Comparison of ENCODE assay signal across 11 cellular contexts in the genomic region with DNA sequence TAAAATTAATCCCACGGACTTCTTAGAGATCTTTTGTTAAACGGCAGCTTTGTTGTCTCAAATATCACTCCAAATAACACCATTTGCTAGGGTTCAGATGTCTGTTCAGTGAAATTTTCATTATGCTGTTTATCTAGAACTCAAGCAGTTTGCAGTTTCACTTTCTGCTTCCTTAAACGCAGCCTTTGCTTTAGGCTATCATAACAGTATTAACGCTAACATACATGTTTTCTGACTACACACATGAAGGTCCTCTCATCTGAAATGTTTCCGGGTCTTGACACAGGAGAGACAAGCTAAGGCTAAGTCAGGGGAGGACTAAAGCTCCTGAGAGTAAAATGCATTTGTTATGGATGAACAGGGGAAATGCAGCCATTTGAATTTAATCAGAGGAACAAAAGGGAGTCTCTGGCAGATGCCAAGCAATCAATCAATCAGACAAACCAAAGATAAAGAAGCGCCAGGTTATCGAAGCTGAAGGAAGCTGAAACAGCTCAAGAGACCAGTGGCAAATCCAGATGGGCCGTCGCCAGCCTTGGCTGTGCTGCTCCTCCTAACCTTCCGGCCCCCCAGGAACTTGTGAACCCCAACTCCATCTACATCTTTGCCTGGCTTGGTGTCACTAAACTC. TPM values are rescaled to one million over a fixed set of nuclear protein-coding genes. Genes with fewer than 3 reads are reported as not detected.
DNase-seq lines count a peak whose midpoint lies in the region; ATAC-seq and TF ChIP-seq lines count a peak whose summit lies in the region.
"Had no signal": no experiment of that assay in that cellular context is flagged by ENCODE, and none has a peak within 500 bp of the region (broad histone marks: within the 10 kb centered on the region; RNA-seq: fewer than 3 reads in every experiment).

No MANE protein-coding gene starts in this region.

- H3K9me3 ChIP-seq in fibroblast of lung (ENCODE audit: control insufficient read depth, insufficient read depth, low read depth, low read length), result no peaks in the 10 kb centered on the region
- no peaks in the 10 kb centered on the region for H3K9me3 ChIP-seq in upper lobe of right lung
- no peaks in the 10 kb centered on the region for H3K9me3 ChIP-seq in ascending aorta

- TF ChIP-seq CTCF in fibroblast of lung (conservative IDR thresholded peaks at IDR 0.05 in 1 of 2, IDR thresholded peaks at IDR 0.05 in 1 of 2; ENCODE audit: low read depth in 1 of 2, low read length in 2 of 2) (no peak), upper lobe of right lung (IDR thresholded peaks at IDR 0.05) (no peak), mesothelial cell of epicardium (IDR thresholded peaks at IDR 0.05; ENCODE audit: unreplicated experiment) (no peak), ascending aorta (IDR thresholded peaks at IDR 0.05) (no peak)

- H2AFZ ChIP-seq in fibroblast of lung (ENCODE audit: low read length), result no peak overlapping the region

- no peaks in the 10 kb centered on the region for H3K9me3 Mint-ChIP-seq in activated T-cell treated with anti-CD3 and anti-CD28 coated beads, Interleukin-2, amount 50 U/mL, for 4 hours
- no peaks in the 10 kb centered on the region for H3K9me3 Mint-ChIP-seq in activated T-cell treated with anti-CD3 and anti-CD28 coated beads, Interleukin-2, amount 50 U/mL, for 72 hours
- H3K9me3 Mint-ChIP-seq in mesothelial cell of epicardium, result no peaks in the 10 kb centered on the region

- ATAC-seq in activated T-cell treated with anti-CD3 and anti-CD28 coated beads, Interleukin-2, amount 50 U/mL, for 4 hours, result peak in 1 of 2 donors; percentile 14
- no peak for ATAC-seq in activated T-cell treated with anti-CD3 and anti-CD28 coated beads, Interleukin-2, amount 50 U/mL, for 72 hours (replicated peaks in 1 of 2)
- no peak for ATAC-seq in upper lobe of right lung

- H3K36me3 ChIP-seq in fibroblast of lung (ENCODE audit: control insufficient read depth, insufficient read depth, low read length) (peaks cover 2% of the 10 kb centered on the region), upper lobe of right lung (peaks cover 37% of the 10 kb centered on the region), ascending aorta (peaks cover 5 to 18% of the 10 kb centered on the region in 2 donors)

- H3K4me3 ChIP-seq in fibroblast of lung (replicated peaks in 1 of 4; ENCODE audit: control extremely low read depth in 1 of 4, insufficient read depth in 1 of 4, low read depth in 3 of 4, low read length in 4 of 4) (peak overlapping the region in 2 of 4 experiments; percentile 35 to 37), upper lobe of right lung (no peak overlapping the region), ascending aorta (no peak overlapping the region)

- peaks cover 31% of the 10 kb centered on the region for H3K4me1 Mint-ChIP-seq in activated T-cell treated with anti-CD3 and anti-CD28 coated beads, Interleukin-2, amount 50 U/mL, for 4 hours (ENCODE audit: low read depth)
- H3K4me1 Mint-ChIP-seq in activated T-cell treated with anti-CD3 and anti-CD28 coated beads, Interleukin-2, amount 50 U/mL, for 72 hours (ENCODE audit: low read depth), result peaks cover 26% of the 10 kb centered on the region
- H3K4me1 Mint-ChIP-seq in mesothelial cell of epicardium, result peaks cover 25% of the 10 kb centered on the region

- H3K4me3 Mint-ChIP-seq in activated T-cell treated with anti-CD3 and anti-CD28 coated beads, Interleukin-2, amount 50 U/mL, for 4 hours, result peak overlapping the region; percentile 27
- peak overlapping the region in 1 of 2 donors; percentile 44 for H3K4me3 Mint-ChIP-seq in activated T-cell treated with anti-CD3 and anti-CD28 coated beads, Interleukin-2, amount 50 U/mL, for 72 hours
- H3K4me3 Mint-ChIP-seq in mesothelial cell of epicardium, result no peak overlapping the region

- intact Hi-C loops in upper lobe of right lung (cut with DNase I) (no loop called here), ascending aorta (cut with DNase I) (no loop called here)

- H4K20me1 ChIP-seq in fibroblast of lung (ENCODE audit: control insufficient read depth, extremely low read depth, insufficient read depth, low read length), result no peaks in the 10 kb centered on the region

- H3K9ac ChIP-seq in fibroblast of lung (ENCODE audit: insufficient read depth, low read length), result no peak overlapping the region

- no peaks in the 10 kb centered on the region for H3K4me1 ChIP-seq in fibroblast of lung (ENCODE audit: control insufficient read depth, extremely low read depth, insufficient read depth, low read length)
- no peaks in the 10 kb centered on the region for H3K4me1 ChIP-seq in upper lobe of right lung
- H3K4me1 ChIP-seq in ascending aorta, result no peaks in the 10 kb centered on the region

- no peaks in the 10 kb centered on the region for H3K27me3 ChIP-seq in fibroblast of lung (ENCODE audit: control insufficient read depth, insufficient read depth, low read length)
- no peaks in the 10 kb centered on the region for H3K27me3 ChIP-seq in upper lobe of right lung
- H3K27me3 ChIP-seq in ascending aorta, result no peaks in the 10 kb centered on the region

- H3K4me2 ChIP-seq in fibroblast of lung (ENCODE audit: extremely low read depth, insufficient read depth, low read length), result peak overlapping the region; percentile 48

- DNase-seq in activated T-cell treated with anti-CD3 and anti-CD28 coated beads, Interleukin-2, amount 50 U/mL, for 4 hours, result no peak
- no peak for DNase-seq in activated T-cell treated with anti-CD3 and anti-CD28 coated beads, Interleukin-2, amount 50 U/mL, for 72 hours
- DNase-seq in OCI-M1 (lab: John Stamatoyannopoulos, UW), result peak; percentile 85
- DNase-seq in fibroblast of lung (ENCODE audit: low read depth in 2 of 2), result peak in 1 of 2 donors; percentile 49
- DNase-seq in upper lobe of right lung, result no peak
- DNase-seq in mesothelial cell of epicardium (ENCODE audit: low spot score in 2 of 2, unreplicated experiment in 2 of 2), result no peak
- no peak for DNase-seq in DMS114 treated with DMSO at 0.1 percent for 48 hours (lab: John Stamatoyannopoulos, UW; ENCODE audit: unreplicated experiment)
- DNase-seq in ascending aorta (ENCODE audit: low spot score in 2 of 2), result no peak
- DNase-seq: GDM1, NCI-H226, SIG-M5 had no signal

- no peaks in the 10 kb centered on the region for H3K79me2 ChIP-seq in fibroblast of lung (ENCODE audit: control insufficient read depth, insufficient read depth, low read length)

- no peaks in the 10 kb centered on the region for H3K27me3 Mint-ChIP-seq in activated T-cell treated with anti-CD3 and anti-CD28 coated beads, Interleukin-2, amount 50 U/mL, for 4 hours (ENCODE audit: low read depth)
- H3K27me3 Mint-ChIP-seq in activated T-cell treated with anti-CD3 and anti-CD28 coated beads, Interleukin-2, amount 50 U/mL, for 72 hours (ENCODE audit: low read depth), result no peaks in the 10 kb centered on the region
- no peaks in the 10 kb centered on the region for H3K27me3 Mint-ChIP-seq in mesothelial cell of epicardium (ENCODE audit: low read depth)

- no peak overlapping the region for H3K27ac Mint-ChIP-seq in activated T-cell treated with anti-CD3 and anti-CD28 coated beads, Interleukin-2, amount 50 U/mL, for 72 hours
- H3K27ac Mint-ChIP-seq in mesothelial cell of epicardium, result no peak overlapping the region

- no peak overlapping the region for H3K27ac ChIP-seq in fibroblast of lung (ENCODE audit: insufficient read depth, low read length)
- H3K27ac ChIP-seq in upper lobe of right lung, result peak overlapping the region; percentile 32
- no peak overlapping the region for H3K27ac ChIP-seq in ascending aorta

- peaks cover 22% of the 10 kb centered on the region for H3K36me3 Mint-ChIP-seq in activated T-cell treated with anti-CD3 and anti-CD28 coated beads, Interleukin-2, amount 50 U/mL, for 4 hours (ENCODE audit: insufficient read depth)
- peaks cover 1% of the 10 kb centered on the region in 2 donors for H3K36me3 Mint-ChIP-seq in activated T-cell treated with anti-CD3 and anti-CD28 coated beads, Interleukin-2, amount 50 U/mL, for 72 hours (ENCODE audit: insufficient read depth in 2 of 2)
- H3K36me3 Mint-ChIP-seq in mesothelial cell of epicardium, result peaks cover 30% of the 10 kb centered on the region

RNA-seq across cellular contexts. Expression of a gene that starts 16.9 kb away (rescaled TPM):
- total RNA-seq in activated T-cell treated with anti-CD3 and anti-CD28 coated beads, Interleukin-2, amount 50 U/mL, for 4 hours, result 1 to 10 TPM; 3.1 to 4.1 (median 3.6) TPM
- total RNA-seq in activated T-cell treated with anti-CD3 and anti-CD28 coated beads, Interleukin-2, amount 50 U/mL, for 72 hours, result 1 to 10 TPM; 7.9 to 8.2 TPM
- total RNA-seq in fibroblast of lung, result 5.4 and 6.9 TPM in 2 replicates
- 4.3 and 4.4 TPM in 2 replicates for polyA plus RNA-seq in fibroblast of lung
- 3.0 and 3.3 TPM in 2 replicates for polyA plus RNA-seq in fibroblast of lung (2012)
- 1.0 and 1.6 TPM in 2 replicates for polyA minus RNA-seq in fibroblast of lung (ENCODE audit: low replicate concordance)
- total RNA-seq in upper lobe of right lung, result 9.1 TPM
- 7.6 to 8.6 TPM (median 8.3 TPM) in 3 replicates for total RNA-seq in mesothelial cell of epicardium
- 2.9 TPM for total RNA-seq in ascending aorta

RNA-seq across cellular contexts. Expression of a gene that starts 55.1 kb away (rescaled TPM):
- total RNA-seq in activated T-cell treated with anti-CD3 and anti-CD28 coated beads, Interleukin-2, amount 50 U/mL, for 4 hours, result 10 to 100 TPM; 24.0 to 30.3 (median 25.6) TPM
- total RNA-seq in activated T-cell treated with anti-CD3 and anti-CD28 coated beads, Interleukin-2, amount 50 U/mL, for 72 hours, result 10 to 100 TPM; 31.7 to 32.3 TPM
- total RNA-seq in fibroblast of lung (15.7 and 26.7 TPM in 2 replicates), upper lobe of right lung (47.1 TPM), mesothelial cell of epicardium (58.7 to 66.5 TPM (median 59.8 TPM) in 3 replicates), ascending aorta (6.0 TPM)
- polyA plus RNA-seq in fibroblast of lung, result 31.5 and 32.3 TPM in 2 replicates
- polyA plus RNA-seq in fibroblast of lung (2012), result 34.9 and 37.8 TPM in 2 replicates
- 2.0 and 6.2 TPM in 2 replicates for polyA minus RNA-seq in fibroblast of lung (ENCODE audit: low replicate concordance)
